ENCODE assay signal across 8 cellular contexts in genomic region chr18:3262234-3263171, GRCh38. TPM values are rescaled to one million over a fixed set of nuclear protein-coding genes. Genes with fewer than 3 reads are reported as not detected.
DNase-seq lines count a peak whose midpoint lies in the region; ATAC-seq and TF ChIP-seq lines count a peak whose summit lies in the region.

No MANE protein-coding gene starts in this region.

- peak; percentile 39 for DNase-seq in EL
- peak; percentile 67 for DNase-seq in GM23248
- peak; percentile 25 for DNase-seq in activated gamma-delta T cell treated with Interleukin-2 at 50 U/mL for 16 hours
- no peak for DNase-seq in Right ventricle myocardium inferior (ENCODE audit: missing footprints)
- DNase-seq in psoas muscle = peak in 1 of 2 donors; percentile 60
- DNase-seq in NCI-H1694 treated with DMSO at 0.1 percent for 48 hours (lab: John Stamatoyannopoulos, UW) = no peak
- no peak for DNase-seq in NCI-H2196 (lab: John Stamatoyannopoulos, UW; ENCODE audit: unreplicated experiment)

- peaks cover 29% of the 10 kb centered on the region for H4K20me1 ChIP-seq in GM23248 (ENCODE audit: insufficient read depth)
- peaks cover 53% of the 10 kb centered on the region for H4K20me1 ChIP-seq in Loucy (ENCODE audit: insufficient read depth, low read length, poor library complexity, severe bottlenecking)

- H3K4me2 ChIP-seq in GM23248 (ENCODE audit: unreplicated experiment) (peak overlapping the region; percentile 98), Loucy (ENCODE audit: low read depth, low read length, poor library complexity, severe bottlenecking) (peak overlapping the region; percentile 94)

- H3K9me3 ChIP-seq in GM23248 (ENCODE audit: low read depth) (no peaks in the 10 kb centered on the region), Loucy (ENCODE audit: insufficient read depth, low read depth, low read length) (no peaks in the 10 kb centered on the region), psoas muscle (no peaks in the 10 kb centered on the region)

- H3K27ac ChIP-seq in GM23248 = peak overlapping the region; percentile 90
- H3K27ac ChIP-seq in psoas muscle = peak overlapping the region; percentile 99

- intact Hi-C loops in Right ventricle myocardium inferior (cut with DNase I) (no loop called here), psoas muscle (cut with DNase I) (loop anchor here (5.0 kb wide), 2 partner anchors 185 to 190 kb away; partner anchors contain the start of gene TGIF1 (in 1 of the 2))

- H3K4me1 ChIP-seq in GM23248 (ENCODE audit: insufficient read depth) = peaks cover 43% of the 10 kb centered on the region
- peaks cover 64% of the 10 kb centered on the region for H3K4me1 ChIP-seq in Loucy (ENCODE audit: insufficient read depth, low read length, poor library complexity, severe bottlenecking)
- peaks cover 68% of the 10 kb centered on the region for H3K4me1 ChIP-seq in psoas muscle

- in situ Hi-C loops in GM23248 (cut with MboI) = no loop called here

- H2AFZ ChIP-seq in GM23248 (0 out of 2 replicates have a peak overlapping the region, but pooled peaks have one; percentile 82), Loucy (ENCODE audit: low read length) (peak overlapping the region; percentile 47; the same call in 1 of the 2 replicates)

- H3K79me2 ChIP-seq in GM23248 (ENCODE audit: insufficient read depth) (peaks cover 81% of the 10 kb centered on the region), Loucy (ENCODE audit: insufficient read depth, low read length) (peaks cover 80% of the 10 kb centered on the region)

- H3K36me3 ChIP-seq in GM23248 (ENCODE audit: low read depth) (peaks cover 22% of the 10 kb centered on the region), Loucy (ENCODE audit: insufficient read depth, low read length) (peaks cover 11% of the 10 kb centered on the region; the same call in 1 of the 2 replicates), psoas muscle (ENCODE audit: insufficient read depth in 1 of 2, low read depth in 1 of 2) (peaks cover 0 to 17% of the 10 kb centered on the region in 2 donors)

- no peaks in the 10 kb centered on the region for H3K27me3 ChIP-seq in GM23248 (replicated peaks; ENCODE audit: insufficient read depth)
- H3K27me3 ChIP-seq in Loucy (ENCODE audit: insufficient read depth, low read length, poor library complexity, severe bottlenecking) = no peaks in the 10 kb centered on the region
- no peaks in the 10 kb centered on the region for H3K27me3 ChIP-seq in psoas muscle (ENCODE audit: insufficient read depth in 3 of 3, low read length in 2 of 3)

- H3K4me3 ChIP-seq in GM23248 = peak overlapping the region; percentile 99
- H3K4me3 ChIP-seq in Loucy (ENCODE audit: low read length, poor library complexity, severe bottlenecking) = peak overlapping the region; percentile 83
- peak overlapping the region; percentile 91 for H3K4me3 ChIP-seq in psoas muscle

- ATAC-seq in Right ventricle myocardium inferior = peak; percentile 14
- peak; percentile 35 to 42 (median 36) for ATAC-seq in psoas muscle

- WGBS in GM23248 (ENCODE audit: low coverage in 1 of 2, low lambda C conversion rate in 2 of 2, missing lambda C conversion rate in 2 of 2), 2 experiments = 1% methylated on average over 47 to 54 of the region's 69 CpGs
- 0 to 1% (median 1%) methylated on average over 41 to 69 of the region's 69 CpGs for WGBS in psoas muscle, 3 donors

- H3K9ac ChIP-seq in GM23248 (peak overlapping the region; percentile 87), Loucy (ENCODE audit: low read depth, low read length, poor library complexity, severe bottlenecking) (peak overlapping the region; percentile 91)

- no peak for TF ChIP-seq CTCF in Loucy (conservative IDR thresholded peaks at IDR 0.05; ENCODE audit: low read length)
- TF ChIP-seq CTCF in psoas muscle (IDR thresholded peaks at IDR 0.05) = no peak

- H3K9me2 ChIP-seq in GM23248 (ENCODE audit: insufficient read depth) (no peaks in the 10 kb centered on the region), Loucy (replicated peaks; ENCODE audit: low read depth, low read length) (no peaks in the 10 kb centered on the region)

- H3F3A ChIP-seq in GM23248 (ENCODE audit: insufficient read depth) (peaks cover 82% of the 10 kb centered on the region), Loucy (ENCODE audit: low read depth) (peaks cover 3% of the 10 kb centered on the region; the same call in 1 of the 2 replicates)

RNA-seq across cellular contexts. Expression of gene MYL12B, which starts 0.6 kb away (rescaled TPM):
- total RNA-seq in GM23248 (2014; rRNA removed; shearing (Covaris generic)) = 608 and 614 TPM in 2 replicates
- polyA plus RNA-seq in GM23248 (2016; fragmentation: Nextera tagmentation; extraction: Ambion mirVana) (1,218 and 1,219 TPM in 2 replicates), psoas muscle (100 to 1,000 TPM; 193 to 243 (median 240) TPM)
- total RNA-seq in Right ventricle myocardium inferior (180 TPM), psoas muscle (100 to 1,000 TPM; 163 to 212 (median 180) TPM)

RNA-seq across cellular contexts. Expression of gene MYL12A, which starts 14.9 kb away (rescaled TPM):
- total RNA-seq in GM23248 (2014; rRNA removed; shearing (Covaris generic)) = 748 and 789 TPM in 2 replicates
- polyA plus RNA-seq in GM23248 (2016; fragmentation: Nextera tagmentation; extraction: Ambion mirVana) (1,649 and 1,670 TPM in 2 replicates), psoas muscle (1,000 to 10,000 TPM in 2 of 3 donors, 100 to 1,000 TPM in 1; 957 to 3,920 (median 1,327) TPM)
- total RNA-seq in Right ventricle myocardium inferior (2,252 TPM), psoas muscle (1,000 to 10,000 TPM in 3 of 4 donors, 100 to 1,000 TPM in 1; 995 to 3,547 (median 2,203) TPM)

RNA-seq across cellular contexts. Expression of gene MYOM1, which starts 42.7 kb away (rescaled TPM):
- 0.65 TPM in 1 of 2 replicates, not detected in the other for total RNA-seq in GM23248 (2014; rRNA removed; shearing (Covaris generic))
- polyA plus RNA-seq in GM23248 (2016; fragmentation: Nextera tagmentation; extraction: Ambion mirVana) (0.42 and 0.64 TPM in 2 replicates), psoas muscle (100 to 1,000 TPM in 2 of 3 donors, 10 to 100 TPM in 1; 54.8 to 209 (median 117) TPM)
- total RNA-seq in Right ventricle myocardium inferior (611 TPM), psoas muscle (100 to 1,000 TPM; 388 to 842 (median 567) TPM)

Comparison
In these comparisons a context has a peak if more than half of its experiments do, and no peak if none do; other contexts are left out.
1. DNase-seq: peak in EL (single experiment), GM23248 (single experiment) and activated gamma-delta T cell treated with Interleukin-2 at 50 U/mL for 16 hours (single experiment); none in Right ventricle myocardium inferior (single experiment), NCI-H1694 treated with DMSO at 0.1 percent for 48 hours (single experiment) and NCI-H2196 (single experiment).
2. RNA of gene MYOM1, which starts 42.7 kb away (total RNA-seq): 388 to 842 TPM in psoas muscle and 611 TPM in Right ventricle myocardium inferior (single experiment); 0.65 TPM in GM23248; every median in the first group is over 100 times any median in the second.
3. Peak in every context shown above with its lines, with median percentiles within 50 percentile points of each other: H3K4me3 ChIP-seq.